ENCODE assay signal across 27 cellular contexts in the genomic region with DNA sequence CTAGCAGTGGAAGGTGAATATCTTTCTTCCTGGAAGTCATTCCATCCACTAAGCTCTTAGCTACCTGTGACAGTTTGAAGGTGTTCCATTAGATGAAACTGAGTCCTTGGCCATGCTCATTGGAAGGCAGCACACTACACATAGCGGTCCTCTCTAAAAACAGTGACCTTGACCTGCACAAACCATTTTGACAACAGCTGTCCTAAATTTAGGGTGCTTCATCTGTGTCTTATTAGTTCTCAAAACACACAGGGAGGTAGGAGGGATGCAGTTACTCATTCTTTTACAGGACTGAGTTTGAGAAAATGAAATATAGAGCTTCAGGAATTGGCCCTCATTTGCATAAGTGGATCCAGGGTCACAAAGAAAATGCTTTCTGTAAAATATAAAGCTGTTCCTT.
"Had no signal": no experiment of that assay in that cellular context is flagged by ENCODE, and none has a peak within 500 bp of the region (broad histone marks: within the 10 kb centered on the region; RNA-seq: fewer than 3 reads in every experiment).

No MANE protein-coding gene starts in this region.

- H3K27ac ChIP-seq: brain microvascular endothelial cell, WERI-Rb-1 had no signal

- H3K9me3 ChIP-seq: esophagus squamous epithelium had no signal

- H3K4me3 ChIP-seq: esophagus squamous epithelium had no signal

- DNase-seq: activated B cell treated with CpG ODN at 0.5 μM for 24 hours; activated CD4-positive, alpha-beta T cell treated with anti-CD3 and anti-CD28 coated beads for 48 hours; activated CD4-positive, alpha-beta T cell treated with anti-CD3 and anti-CD28 coated beads, Interleukin-2, amount 50 U/mL, for 1 hour; activated CD4-positive, alpha-beta T cell treated with anti-CD3 and anti-CD28 coated beads, Interleukin-2, amount 50 U/mL, for 48 hours; activated CD8-positive, alpha-beta memory T cell treated with anti-CD3 and anti-CD28 coated beads for 24 hours; activated CD8-positive, alpha-beta T cell treated with anti-CD3 and anti-CD28 coated beads for 36 hours; activated effector memory CD4-positive, alpha-beta T cell treated with Interleukin-2 at 50 U/mL for 16 hours; activated gamma-delta T cell treated with Interleukin-2 at 50 U/mL for 16 hours; activated naive CD4-positive, alpha-beta T cell treated with anti-CD3 and anti-CD28 coated beads, Interleukin-2, amount 50 U/mL, for 16 hours; activated naive CD4-positive, alpha-beta T cell treated with Interleukin-2 at 50 U/mL for 16 hours; activated T-cell treated with anti-CD3 and anti-CD28 coated beads, Interleukin-2, amount 50 U/mL, for 4 hours; amniotic stem cell; anterior cingulate cortex; brain microvascular endothelial cell; cortex of kidney; dermis blood vessel endothelial cell; effector CD4-positive, alpha-beta T cell; effector memory CD8-positive, alpha-beta T cell; erythroblast; esophagus squamous epithelium; head of caudate nucleus; T-helper 1 cell; T-helper 17 cell; T1000; WERI-Rb-1 had no signal

- H3K27me3 ChIP-seq: brain microvascular endothelial cell, esophagus squamous epithelium had no signal

- H3K36me3 ChIP-seq: brain microvascular endothelial cell, esophagus squamous epithelium, WERI-Rb-1 had no signal

- ATAC-seq: activated CD4-positive, CD25-positive, alpha-beta regulatory T cell treated with anti-CD3 and anti-CD28 coated beads, Interleukin-2, amount 50 U/mL, for 24 hours; activated CD8-positive, alpha-beta T cell treated with anti-CD3 and anti-CD28 coated beads for 36 hours; activated T-cell treated with anti-CD3 and anti-CD28 coated beads, Interleukin-2, amount 50 U/mL, for 4 hours; activated T-helper 17 cell treated with anti-CD3 and anti-CD28 coated beads, Interleukin-2, amount 50 U/mL, for 72 hours; effector memory CD8-positive, alpha-beta T cell; T-helper 17 cell had no signal
